Comparison of ENCODE assay signal across 9 cellular contexts in genomic region chr6:27158316-27158643, GRCh38.
A peak's percentile ranks its signal among the peaks of the same experiment; 100 is the strongest.
DNase-seq lines count a peak whose midpoint lies in the region; ATAC-seq and TF ChIP-seq lines count a peak whose summit lies in the region.
"Had no signal": no experiment of that assay in that cellular context is flagged by ENCODE, and none has a peak within 500 bp of the region (broad histone marks: within the 10 kb centered on the region; RNA-seq: fewer than 3 reads in every experiment).

No MANE protein-coding gene starts in this region.

- TF ChIP-seq CTCF in activated B cell treated with CpG ODN at 0.5 μM for 24 hours (IDR thresholded peaks at IDR 0.05) = no peak
- no peak for TF ChIP-seq CTCF in upper lobe of right lung (IDR thresholded peaks at IDR 0.05)

- no peak overlapping the region for H3K27ac ChIP-seq in upper lobe of right lung

- DNase-seq in activated naive CD4-positive, alpha-beta T cell treated with Interleukin-2 at 50 U/mL for 16 hours = no peak
- DNase-seq in activated B cell treated with CpG ODN at 0.5 μM for 24 hours (no peak), immature natural killer cell (no peak), upper lobe of right lung (no peak), NCI-H446 treated with DMSO at 0.1 percent for 48 hours (lab: John Stamatoyannopoulos, UW) (no peak)

- peak overlapping the region; percentile 92 for H3K27ac Mint-ChIP-seq in activated naive CD4-positive, alpha-beta T cell treated with anti-CD3 and anti-CD28 coated beads, Interleukin-2, amount 50 U/mL, for 24 hours
- H3K27ac Mint-ChIP-seq in activated B cell treated with CpG ODN at 0.5 μM for 24 hours = peak overlapping the region; percentile 81
- H3K27ac Mint-ChIP-seq in immature natural killer cell = peak overlapping the region in 5 of 6 donors; percentile 28 to 87 (median 80)

- peaks cover 4% of the 10 kb centered on the region for H3K4me1 ChIP-seq in upper lobe of right lung

- H3K27me3 ChIP-seq in upper lobe of right lung = no peaks in the 10 kb centered on the region
- H3K27me3 ChIP-seq: MG63 had no signal

- no peaks in the 10 kb centered on the region for H3K36me3 ChIP-seq in upper lobe of right lung
- H3K36me3 ChIP-seq: MG63 had no signal

- ATAC-seq in activated B cell treated with CpG ODN at 0.5 μM for 24 hours (ENCODE audit: low read depth) (no peak), upper lobe of right lung (no peak), GM21447 (IDR thresholded peaks at IDR 0.05; ENCODE audit: unreplicated experiment) (no peak), HG02970 (IDR thresholded peaks at IDR 0.05; ENCODE audit: low FRiP score, unreplicated experiment) (no peak)

- no peaks in the 10 kb centered on the region for H3K9me3 ChIP-seq in upper lobe of right lung
- H3K9me3 ChIP-seq: MG63 had no signal

- H3K4me3 ChIP-seq in upper lobe of right lung = peak overlapping the region; percentile 53

- H3K27me3 Mint-ChIP-seq in activated naive CD4-positive, alpha-beta T cell treated with anti-CD3 and anti-CD28 coated beads, Interleukin-2, amount 50 U/mL, for 24 hours = no peaks in the 10 kb centered on the region
- H3K27me3 Mint-ChIP-seq in activated B cell treated with CpG ODN at 0.5 μM for 24 hours (no peaks in the 10 kb centered on the region), immature natural killer cell (ENCODE audit: low read depth in 3 of 3) (peaks cover 7 to 18% (median 14%) of the 10 kb centered on the region in 3 donors)

- POLR2A ChIA-PET in activated B cell treated with CpG ODN at 0.5 μM for 24 hours (lab: Charles Lee) = interaction anchor here (2.0 to 2.1 kb wide), 2 partner anchors 11 to 26 kb away, joined by 8 to 9 read pairs; a partner anchor contains a TSS

- CTCF ChIA-PET in activated B cell treated with CpG ODN at 0.5 μM for 24 hours (lab: Charles Lee) = interaction anchor here (3.5 kb wide), 1 partner anchor 31 kb away, joined by 20 read pairs; no protein-coding TSS in a partner anchor

- peaks cover 45% of the 10 kb centered on the region for H3K4me1 Mint-ChIP-seq in activated naive CD4-positive, alpha-beta T cell treated with anti-CD3 and anti-CD28 coated beads, Interleukin-2, amount 50 U/mL, for 24 hours
- peaks cover 33% of the 10 kb centered on the region for H3K4me1 Mint-ChIP-seq in activated B cell treated with CpG ODN at 0.5 μM for 24 hours
- H3K4me1 Mint-ChIP-seq in immature natural killer cell = peaks cover 25 to 43% of the 10 kb centered on the region in 2 donors

- H3K4me3 Mint-ChIP-seq in activated naive CD4-positive, alpha-beta T cell treated with anti-CD3 and anti-CD28 coated beads, Interleukin-2, amount 50 U/mL, for 24 hours = peak overlapping the region; percentile 85
- H3K4me3 Mint-ChIP-seq in activated B cell treated with CpG ODN at 0.5 μM for 24 hours = peak overlapping the region; percentile 89
- peak overlapping the region; percentile 80 to 91 (median 86) for H3K4me3 Mint-ChIP-seq in immature natural killer cell

- intact Hi-C loops in activated B cell treated with CpG ODN at 0.5 μM for 24 hours (cut with micrococcal nuclease) = loop anchor here (1.0 to 5.0 kb wide), 6 partner anchors 19 to 595 kb away; no protein-coding TSS in a partner anchor
- intact Hi-C loops in upper lobe of right lung (cut with DNase I) = no loop called here

- H3K9me3 Mint-ChIP-seq in activated naive CD4-positive, alpha-beta T cell treated with anti-CD3 and anti-CD28 coated beads, Interleukin-2, amount 50 U/mL, for 24 hours = no peaks in the 10 kb centered on the region
- H3K9me3 Mint-ChIP-seq in activated B cell treated with CpG ODN at 0.5 μM for 24 hours (no peaks in the 10 kb centered on the region), immature natural killer cell (no peaks in the 10 kb centered on the region)

- H3K36me3 Mint-ChIP-seq in activated naive CD4-positive, alpha-beta T cell treated with anti-CD3 and anti-CD28 coated beads, Interleukin-2, amount 50 U/mL, for 24 hours = no peaks in the 10 kb centered on the region
- H3K36me3 Mint-ChIP-seq in activated B cell treated with CpG ODN at 0.5 μM for 24 hours (ENCODE audit: low read depth) (no peaks in the 10 kb centered on the region), immature natural killer cell (no peaks in the 10 kb centered on the region)
